Comparison of ENCODE assay signal across 2 cellular contexts in genomic region chr20:37282558-37282957, GRCh38.
A peak's percentile ranks its signal among the peaks of the same experiment; 100 is the strongest.
TF ChIP-seq lines count a peak whose summit lies in the region.

No MANE protein-coding gene starts in this region.

TF ChIP-seq in A549, 52 proteins besides CTCF, POLR2A, EP300 and RAD21:
- peak; percentile 56 for TF ChIP-seq SMC3 (IDR thresholded peaks at IDR 0.05)
- TF ChIP-seq TP53 (CRISPR knock-in tag; IDR thresholded peaks at IDR 0.05) = no peak
- no peak for TF ChIP-seq ESRRA (IDR thresholded peaks at IDR 0.05; ENCODE audit: borderline replicate concordance, low read length)

TF ChIP-seq in K562, 482 proteins besides CTCF, POLR2A, EP300 and RAD21:
- TF ChIP-seq RCOR1 (IDR thresholded peaks at IDR 0.05; ENCODE audit: borderline replicate concordance in 1 of 2, low read depth in 2 of 2, low read length in 2 of 2) (peak in 1 of 2 experiments; percentile 67; a peak in 2 of 4 replicates), CEBPG (CRISPR knock-in tag; IDR thresholded peaks at IDR 0.05) (no peak), CEBPG (tag; conservative IDR thresholded peaks at IDR 0.05 in 1 of 2, IDR thresholded peaks at IDR 0.05 in 1 of 2) (peak in 1 of 2 experiments; percentile 36; a peak in 1 of 4 replicates), ZNF347 (CRISPR knock-in tag; IDR thresholded peaks at IDR 0.05; ENCODE audit: low read depth) (no peak), MAFK (IDR thresholded peaks at IDR 0.05; ENCODE audit: low read length) (0 out of 2 replicates have a peak, but pooled peaks have one; percentile 2), ETV1 (tag; conservative IDR thresholded peaks at IDR 0.05; ENCODE audit: low read depth) (no peak), ATF3 (IDR thresholded peaks at IDR 0.05) (peak; percentile 29; the same call in 1 of the 2 replicates), ATF3 (CRISPR knock-in tag; conservative IDR thresholded peaks at IDR 0.05) (no peak), YY1 (IDR thresholded peaks at IDR 0.05; ENCODE audit: borderline replicate concordance in 1 of 3, control insufficient read depth in 1 of 3, extremely low read depth in 1 of 3, insufficient read depth in 3 of 3, insufficient read length in 1 of 3, insufficient replicate concordance in 2 of 3, low read depth in 1 of 3, low read length in 2 of 3) (peak in 1 of 3 experiments; percentile 10), CC2D1A (IDR thresholded peaks at IDR 0.05) (0 out of 2 replicates have a peak, but pooled peaks have one; percentile 17), HDAC2 (IDR thresholded peaks at IDR 0.05) (peak; percentile 35; the same call in 1 of the 2 replicates)
